ENCODE assay signal across 9 cellular contexts in the genomic region with DNA sequence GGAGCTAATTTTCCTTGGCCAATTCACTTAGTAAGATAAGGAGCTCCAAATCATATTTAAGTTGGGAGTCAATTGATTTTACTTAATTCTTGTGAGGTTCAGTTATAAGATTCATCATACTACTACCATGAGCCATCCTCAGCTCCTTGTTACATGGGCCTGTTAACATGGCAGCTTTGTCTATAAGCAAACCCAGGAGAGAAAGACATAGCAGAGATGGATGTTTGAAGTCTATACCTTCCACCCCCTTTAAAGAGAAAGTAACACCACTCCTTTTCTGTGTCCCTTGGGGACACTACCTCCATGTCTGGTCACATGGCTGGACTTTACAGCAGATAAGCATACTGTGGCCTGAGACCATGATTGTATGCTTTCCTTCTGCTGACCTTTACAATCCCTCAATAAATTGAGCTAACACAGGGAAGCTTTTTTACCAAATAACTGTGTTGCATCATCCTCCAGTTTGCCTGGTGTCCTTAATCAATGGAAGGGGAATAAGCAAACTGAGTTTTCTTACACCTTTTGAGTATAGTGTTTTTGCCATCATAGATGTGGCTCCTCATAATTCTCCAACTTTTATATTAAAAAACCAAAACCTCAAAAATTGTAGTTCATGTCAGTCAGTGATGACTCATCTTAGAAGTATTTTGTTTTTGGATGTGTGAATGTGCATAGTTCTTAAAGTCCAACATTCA. TPM values are rescaled to one million over a fixed set of nuclear protein-coding genes. Genes with fewer than 3 reads are reported as not detected.
DNase-seq lines count a peak whose midpoint lies in the region; ATAC-seq, FAIRE-seq and TF ChIP-seq lines count a peak whose summit lies in the region.
"Had no signal": no experiment of that assay in that cellular context is flagged by ENCODE, and none has a peak within 500 bp of the region (broad histone marks: within the 10 kb centered on the region; RNA-seq: fewer than 3 reads in every experiment).

No MANE protein-coding gene starts in this region.

- CTCF ChIA-PET in activated CD8-positive, alpha-beta T cell treated with anti-CD3 and anti-CD28 coated beads, Interleukin-2, amount 10 ng/mL, durations not matched to agents 7 days and 5 days (lab: Charles Lee): interaction anchor here (0.7 kb wide), 1 partner anchor 41 kb away, joined by 3 read pairs; no protein-coding TSS in a partner anchor

- peaks cover 41% of the 10 kb centered on the region for H3K9me3 Mint-ChIP-seq in activated CD8-positive, alpha-beta T cell treated with anti-CD3 and anti-CD28 coated beads, Interleukin-2, amount 10 ng/mL, durations not matched to agents 7 days and 5 days (ENCODE audit: insufficient read depth)

- H3K27me3 ChIP-seq in ACC112 (ENCODE audit: insufficient read depth, low read length) (no peaks in the 10 kb centered on the region), iPS-20b (ENCODE audit: insufficient read depth, low read length) (no peaks in the 10 kb centered on the region)

- no peak overlapping the region for H2AFZ ChIP-seq in ACC112 (ENCODE audit: low read length, unreplicated experiment)

- H3K27ac ChIP-seq in ACC112 (ENCODE audit: low read depth, low read length) (peak overlapping the region; percentile 63), iPS-20b (ENCODE audit: low read length) (peak overlapping the region; percentile 19), caudate nucleus (ENCODE audit: low read depth, low read length) (no peak overlapping the region), kidney (ENCODE audit: low read depth in 2 of 2, low read length in 2 of 2) (no peak overlapping the region)

- H3K4me3 ChIP-seq in ACC112 (ENCODE audit: low read depth, low read length): peak overlapping the region; percentile 41
- peak overlapping the region; percentile 95 for H3K4me3 ChIP-seq in iPS-20b (ENCODE audit: low read length)
- H3K4me3 ChIP-seq in kidney (ENCODE audit: low read length in 2 of 2): no peak overlapping the region

- H3K9ac ChIP-seq in iPS-20b (ENCODE audit: low read depth, low read length): peak overlapping the region; percentile 41; the same call in 1 of the 2 replicates
- H3K9ac ChIP-seq in kidney (ENCODE audit: low read length in 2 of 2): no peak overlapping the region

- ATAC-seq in activated CD8-positive, alpha-beta T cell treated with anti-CD3 and anti-CD28 coated beads, Interleukin-2, amount 10 ng/mL, durations not matched to agents 7 days and 5 days: no peak

- POLR2A ChIA-PET in activated CD8-positive, alpha-beta T cell treated with anti-CD3 and anti-CD28 coated beads, Interleukin-2, amount 10 ng/mL, durations not matched to agents 7 days and 5 days (lab: Charles Lee): interaction anchor here (0.7 to 1.3 kb wide), 4 partner anchors 8 to 23 kb away, joined by 3 to 4 read pairs (median 3); no protein-coding TSS in a partner anchor

- peak overlapping the region; percentile 75 for H3K27ac Mint-ChIP-seq in activated CD8-positive, alpha-beta T cell treated with anti-CD3 and anti-CD28 coated beads, Interleukin-2, amount 10 ng/mL, durations not matched to agents 7 days and 5 days

- H3K9me3 ChIP-seq in iPS-20b (ENCODE audit: insufficient read depth, low read depth, low read length): no peaks in the 10 kb centered on the region
- peaks cover 22 to 33% of the 10 kb centered on the region in 2 donors for H3K9me3 ChIP-seq in kidney (ENCODE audit: control insufficient read depth in 1 of 2, low read length in 2 of 2)

- no peaks in the 10 kb centered on the region for H3K27me3 Mint-ChIP-seq in activated CD8-positive, alpha-beta T cell treated with anti-CD3 and anti-CD28 coated beads, Interleukin-2, amount 10 ng/mL, durations not matched to agents 7 days and 5 days (ENCODE audit: low read depth)

- peaks cover 98% of the 10 kb centered on the region for H3K36me3 Mint-ChIP-seq in activated CD8-positive, alpha-beta T cell treated with anti-CD3 and anti-CD28 coated beads, Interleukin-2, amount 10 ng/mL, durations not matched to agents 7 days and 5 days (ENCODE audit: low read depth)

- intact Hi-C loops in kidney (cut with DNase I): no loop called here

- FAIRE-seq in urothelium cell line (lab: Jason Lieb, UNC) (no peak), kidney (lab: Jason Lieb, UNC) (no peak)

- H3K4me1 ChIP-seq in ACC112 (ENCODE audit: control insufficient read depth, insufficient read depth, low read length, unreplicated experiment) (peaks cover 58% of the 10 kb centered on the region), iPS-20b (ENCODE audit: insufficient read depth, low read length) (peaks cover 12% of the 10 kb centered on the region), kidney (ENCODE audit: control insufficient read depth in 1 of 2, insufficient read depth in 1 of 2, low read depth in 1 of 2, low read length in 2 of 2) (peaks cover 0 to 4% of the 10 kb centered on the region in 2 donors)

- H3K79me2 ChIP-seq in ACC112 (ENCODE audit: control insufficient read depth, insufficient read depth, low read length, unreplicated experiment): peaks cover 57% of the 10 kb centered on the region

- no peak for TF ChIP-seq CTCF in kidney (IDR thresholded peaks at IDR 0.05; ENCODE audit: borderline replicate concordance, extremely low read depth, insufficient read depth)

- H3K36me3 ChIP-seq in ACC112 (ENCODE audit: insufficient read depth, low read length): peaks cover 73% of the 10 kb centered on the region
- H3K36me3 ChIP-seq in iPS-20b (ENCODE audit: insufficient read depth, low read depth, low read length): peaks cover 92% of the 10 kb centered on the region
- peaks cover 68 to 83% of the 10 kb centered on the region in 2 donors for H3K36me3 ChIP-seq in kidney (ENCODE audit: control insufficient read depth in 1 of 2, insufficient read depth in 2 of 2, low read length in 2 of 2)

- peaks cover 54% of the 10 kb centered on the region for H3K4me1 Mint-ChIP-seq in activated CD8-positive, alpha-beta T cell treated with anti-CD3 and anti-CD28 coated beads, Interleukin-2, amount 10 ng/mL, durations not matched to agents 7 days and 5 days (ENCODE audit: low read depth)

- no peak overlapping the region for H3K4me3 Mint-ChIP-seq in activated CD8-positive, alpha-beta T cell treated with anti-CD3 and anti-CD28 coated beads, Interleukin-2, amount 10 ng/mL, durations not matched to agents 7 days and 5 days

- DNase-seq in HCEC 1CT (peak; percentile 78), caudate nucleus (lab: John Stamatoyannopoulos, UW) (no peak), urothelium cell line (ENCODE audit: low spot score) (no peak), kidney (no peak)
- no peak for DNase-seq in activated CD8-positive, alpha-beta T cell treated with anti-CD3 and anti-CD28 coated beads, Interleukin-2, amount 10 ng/mL, durations not matched to agents 7 days and 5 days
- no peak for DNase-seq in stimulated activated naive CD4-positive, alpha-beta T cell (lab: John Stamatoyannopoulos, UW)
- DNase-seq: NCI-H2029 treated with DMSO at 0.1 percent for 48 hours had no signal

RNA-seq across cellular contexts. Expression of gene ZNFX1, which starts 9.8 kb away (rescaled TPM):
- 10 to 100 TPM; 52.7 to 54.2 TPM for total RNA-seq in activated CD8-positive, alpha-beta T cell treated with anti-CD3 and anti-CD28 coated beads, Interleukin-2, amount 10 ng/mL, durations not matched to agents 7 days and 5 days
- 44.0 TPM for total RNA-seq in kidney
- polyA plus RNA-seq in kidney (ENCODE audit: insufficient read depth, low read depth, low replicate concordance): 8.0 TPM

Comparison
In these comparisons a context has a peak if more than half of its experiments do, and no peak if none do; other contexts are left out.
1. H3K27ac ChIP-seq: peak in ACC112 (single experiment) and iPS-20b (single experiment); none in caudate nucleus (single experiment) and kidney (0 of 2).
2. H3K4me3 ChIP-seq: peak in ACC112 (single experiment) and iPS-20b (single experiment); none in kidney (0 of 2).